Comparison of ENCODE assay signal across 8 cellular contexts in genomic region chr2:237695201-237695780, GRCh38.
DNase-seq lines count a peak whose midpoint lies in the region; ATAC-seq and TF ChIP-seq lines count a peak whose summit lies in the region.

No MANE protein-coding gene starts in this region.

- peaks cover 6% of the 10 kb centered on the region for H4K20me1 ChIP-seq in osteoblast (ENCODE audit: insufficient read depth, low read length)

- no peak overlapping the region for H2AFZ ChIP-seq in osteoblast (ENCODE audit: low read length)

- TF ChIP-seq CTCF in osteoblast (IDR thresholded peaks at IDR 0.05; ENCODE audit: extremely low read depth, low read depth, low read length), result no peak

- in situ Hi-C loops in ACHN (cut with HindIII; ENCODE audit: low pct_ligation_motif_present, low pct_unique_long_range_greater_than_20kb, low sequenced_read_pairs), result no loop called here

- peaks cover 41% of the 10 kb centered on the region for H3K4me1 ChIP-seq in osteoblast (ENCODE audit: insufficient read depth, low read length)

- H3K4me3 ChIP-seq in osteoblast (ENCODE audit: insufficient read depth, low read length), result peak overlapping the region; percentile 46

- no peaks in the 10 kb centered on the region for H3K36me3 ChIP-seq in osteoblast (ENCODE audit: insufficient read depth, low read length)

- H3K79me2 ChIP-seq in osteoblast (ENCODE audit: insufficient read depth, low read length), result peaks cover 72% of the 10 kb centered on the region

- peak overlapping the region; percentile 75 for H3K4me2 ChIP-seq in osteoblast (ENCODE audit: insufficient read depth, low read length)

- ATAC-seq in GM18858 (IDR thresholded peaks at IDR 0.05; ENCODE audit: unreplicated experiment), result peak; percentile 21
- ATAC-seq in HG03139 (IDR thresholded peaks at IDR 0.05; ENCODE audit: unreplicated experiment), result no peak

- H3K9me3 ChIP-seq in osteoblast (ENCODE audit: low read depth, low read length), result no peaks in the 10 kb centered on the region

- peak; percentile 67 for DNase-seq in ACHN
- peak; percentile 74 for DNase-seq in RPMI8226
- DNase-seq in dermis microvascular lymphatic vessel endothelial cell (ENCODE audit: low read depth in 2 of 2), result peak; percentile 48 to 93
- peak; percentile 96 for DNase-seq in osteoblast (ENCODE audit: insufficient read length, low spot score, missing footprints)
- DNase-seq in NCI-H1105 (lab: John Stamatoyannopoulos, UW), result no peak
- DNase-seq in NCI-H446 (lab: John Stamatoyannopoulos, UW), result no peak

- H3K27ac ChIP-seq in osteoblast (ENCODE audit: low read depth, low read length), result peak overlapping the region; percentile 82

- H3K27me3 ChIP-seq in osteoblast (ENCODE audit: insufficient read depth, low read length), result no peaks in the 10 kb centered on the region

Comparison
In these comparisons a context has a peak if more than half of its experiments do, and no peak if none do; other contexts are left out.
1. DNase-seq: peak in ACHN (single experiment), RPMI8226 (single experiment), dermis microvascular lymphatic vessel endothelial cell (2 of 2) and osteoblast (single experiment); none in NCI-H1105 (single experiment) and NCI-H446 (0 of 2).